8 cellular contexts compared by ENCODE assay signal in genomic region chr1:246117066-246117791, GRCh38.
DNase-seq lines count a peak whose midpoint lies in the region; ATAC-seq and TF ChIP-seq lines count a peak whose summit lies in the region.

No MANE protein-coding gene starts in this region.

- no peak overlapping the region for H3K4me3 ChIP-seq in epithelial cell of proximal tubule (ENCODE audit: low read depth, low read length)

- peak; percentile 48 for TF ChIP-seq CTCF in Calu3 (IDR thresholded peaks at IDR 0.05; ENCODE audit: unreplicated experiment)
- TF ChIP-seq CTCF in epithelial cell of proximal tubule (conservative IDR thresholded peaks at IDR 0.05; ENCODE audit: low read depth, low read length): peak; percentile 46
- TF ChIP-seq CTCF in nephron progenitor cell (IDR thresholded peaks at IDR 0.05): peak; percentile 58

- H3K4me1 Mint-ChIP-seq in Calu3 (ENCODE audit: low read depth, unreplicated experiment): peaks cover 8% of the 10 kb centered on the region
- peaks cover 31% of the 10 kb centered on the region for H3K4me1 Mint-ChIP-seq in activated CD4-positive, alpha-beta T cell treated with anti-CD3 and anti-CD28 coated beads, Interleukin-2, amount 10 ng/mL, durations not matched to agents 7 days and 5 days
- peaks cover 34% of the 10 kb centered on the region for H3K4me1 Mint-ChIP-seq in nephron progenitor cell

- H3K27me3 Mint-ChIP-seq in Calu3 (ENCODE audit: unreplicated experiment) (no peaks in the 10 kb centered on the region), nephron progenitor cell (ENCODE audit: low read depth, poor library complexity) (peaks cover 3% of the 10 kb centered on the region)
- H3K27me3 Mint-ChIP-seq in activated CD4-positive, alpha-beta T cell treated with anti-CD3 and anti-CD28 coated beads, Interleukin-2, amount 10 ng/mL, durations not matched to agents 7 days and 5 days: no peaks in the 10 kb centered on the region

- H3K36me3 Mint-ChIP-seq in Calu3 (ENCODE audit: insufficient read depth, unreplicated experiment): no peaks in the 10 kb centered on the region
- H3K36me3 Mint-ChIP-seq in activated CD4-positive, alpha-beta T cell treated with anti-CD3 and anti-CD28 coated beads, Interleukin-2, amount 10 ng/mL, durations not matched to agents 7 days and 5 days (ENCODE audit: low read depth): no peaks in the 10 kb centered on the region
- H3K36me3 Mint-ChIP-seq in nephron progenitor cell (ENCODE audit: low read depth): no peaks in the 10 kb centered on the region

- H3K9me3 Mint-ChIP-seq in Calu3 (ENCODE audit: low read depth, unreplicated experiment): no peaks in the 10 kb centered on the region
- H3K9me3 Mint-ChIP-seq in activated CD4-positive, alpha-beta T cell treated with anti-CD3 and anti-CD28 coated beads, Interleukin-2, amount 10 ng/mL, durations not matched to agents 7 days and 5 days: no peaks in the 10 kb centered on the region
- no peaks in the 10 kb centered on the region for H3K9me3 Mint-ChIP-seq in nephron progenitor cell

- H3K4me3 Mint-ChIP-seq in Calu3 (ENCODE audit: low read depth, unreplicated experiment): no peak overlapping the region
- H3K4me3 Mint-ChIP-seq in activated CD4-positive, alpha-beta T cell treated with anti-CD3 and anti-CD28 coated beads, Interleukin-2, amount 10 ng/mL, durations not matched to agents 7 days and 5 days: peak overlapping the region; percentile 60
- H3K4me3 Mint-ChIP-seq in nephron progenitor cell: no peak overlapping the region

- ATAC-seq in GM19328 (IDR thresholded peaks at IDR 0.05; ENCODE audit: unreplicated experiment) (peak; percentile 94), HG03175 (IDR thresholded peaks at IDR 0.05; ENCODE audit: unreplicated experiment) (peak; percentile 95)

- H3K27ac Mint-ChIP-seq in Calu3 (ENCODE audit: unreplicated experiment): no peak overlapping the region
- H3K27ac Mint-ChIP-seq in activated CD4-positive, alpha-beta T cell treated with anti-CD3 and anti-CD28 coated beads, Interleukin-2, amount 10 ng/mL, durations not matched to agents 7 days and 5 days: peak overlapping the region; percentile 89
- H3K27ac Mint-ChIP-seq in nephron progenitor cell: no peak overlapping the region

- CTCF ChIA-PET in Calu3 (lab: Charles Lee): no interaction called here
- CTCF ChIA-PET in activated CD4-positive, alpha-beta T cell treated with anti-CD3 and anti-CD28 coated beads, Interleukin-2, amount 10 ng/mL, durations not matched to agents 7 days and 5 days (lab: Charles Lee): no interaction called here

- intact Hi-C loops in Calu3 (cut with micrococcal nuclease; ENCODE audit: unreplicated experiment): loop anchor here (2.0 kb wide), 3 partner anchors 38 to 964 kb away; no protein-coding TSS in a partner anchor

- DNase-seq in Calu3 (peak; percentile 67), NCI-H510A treated with DMSO at 0.1 percent for 48 hours (lab: John Stamatoyannopoulos, UW) (peak; percentile 40), epithelial cell of proximal tubule (ENCODE audit: low read depth) (no peak), nephron progenitor cell (peak; percentile 33), NCI-H187 (lab: John Stamatoyannopoulos, UW) (no peak)
- DNase-seq in activated CD4-positive, alpha-beta T cell treated with anti-CD3 and anti-CD28 coated beads, Interleukin-2, amount 10 ng/mL, durations not matched to agents 7 days and 5 days: peak; percentile 54

- BruUV-seq in Calu3 (replicated peaks; lab: Mats Ljungman, UMichigan): no TSS peak

- POLR2A ChIA-PET in activated CD4-positive, alpha-beta T cell treated with anti-CD3 and anti-CD28 coated beads, Interleukin-2, amount 10 ng/mL, durations not matched to agents 7 days and 5 days (lab: Charles Lee): no interaction called here

Comparison
In these comparisons a context has a peak if more than half of its experiments do, and no peak if none do; other contexts are left out.
1. DNase-seq: peak in Calu3 (single experiment), NCI-H510A treated with DMSO at 0.1 percent for 48 hours (single experiment), activated CD4-positive, alpha-beta T cell treated with anti-CD3 and anti-CD28 coated beads, Interleukin-2, amount 10 ng/mL, durations not matched to agents 7 days and 5 days (single experiment) and nephron progenitor cell (single experiment); none in epithelial cell of proximal tubule (single experiment) and NCI-H187 (0 of 2).
2. Peak in every context shown above with its lines, with median percentiles within 50 percentile points of each other: CTCF ChIP-seq.